10 cellular contexts compared by ENCODE assay signal in the genomic region with DNA sequence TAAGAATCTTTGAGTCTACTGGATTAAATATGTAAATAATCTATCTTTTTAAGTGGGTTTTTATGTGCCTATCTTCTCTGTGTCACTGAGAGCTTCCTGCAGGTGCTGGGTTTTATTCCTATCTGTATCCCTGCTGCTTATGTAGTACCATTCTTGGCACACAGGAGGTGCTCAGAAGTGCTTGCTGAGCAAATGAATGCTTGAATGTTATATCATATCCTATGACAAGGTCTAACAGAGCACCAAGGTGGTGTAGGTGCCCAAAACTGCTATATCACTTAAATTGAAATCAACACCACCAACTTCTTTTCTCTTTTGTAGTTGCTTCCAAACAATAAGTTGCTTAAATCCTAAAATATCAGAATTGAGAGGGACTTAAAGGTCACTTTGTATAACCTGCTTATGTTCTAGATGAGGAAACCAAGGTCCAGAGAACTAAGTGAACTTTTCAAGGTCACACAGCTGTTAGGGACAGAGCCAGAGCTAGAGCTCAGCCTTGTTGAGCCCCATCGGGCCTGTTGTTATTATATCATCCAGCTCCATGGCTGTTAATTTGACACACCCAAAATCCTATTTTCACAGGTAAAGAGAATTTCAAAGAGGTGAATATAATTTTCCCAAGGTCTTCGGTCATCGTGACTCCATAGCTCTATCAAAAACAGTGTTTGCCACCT. TPM values are rescaled to one million over a fixed set of nuclear protein-coding genes. Genes with fewer than 3 reads are reported as not detected.
DNase-seq lines count a peak whose midpoint lies in the region; ATAC-seq and TF ChIP-seq lines count a peak whose summit lies in the region.
"Had no signal": no experiment of that assay in that cellular context is flagged by ENCODE, and none has a peak within 500 bp of the region (broad histone marks: within the 10 kb centered on the region; RNA-seq: fewer than 3 reads in every experiment).

No MANE protein-coding gene starts in this region.

- H4K20me1 ChIP-seq in OCI-LY1 (ENCODE audit: insufficient read depth, low read length) = no peaks in the 10 kb centered on the region

- H3K4me3 Mint-ChIP-seq in CD8-positive, alpha-beta T cell = no peak overlapping the region
- H3K4me3 Mint-ChIP-seq: immature natural killer cell had no signal

- DNase-seq in CD8-positive, alpha-beta T cell = no peak
- DNase-seq in epithelial cell of proximal tubule (ENCODE audit: low read depth) = no peak
- DNase-seq in stimulated activated CD4-positive, alpha-beta T cell treated with anti-CD3 and anti-CD28 coated beads, Interleukin-2, amount 100 ng/mL, for 48 hours = no peak
- DNase-seq: dermis blood vessel endothelial cell, immature natural killer cell, SIG-M5 had no signal

- no peak overlapping the region for H3K27ac ChIP-seq in CD8-positive, alpha-beta T cell (ENCODE audit: low read depth, low read length)
- H3K27ac ChIP-seq in OCI-LY1 (ENCODE audit: low read depth, low read length, poor library complexity, severe bottlenecking) = no peak overlapping the region

- no peak overlapping the region for H3K4me3 ChIP-seq in CD8-positive, alpha-beta T cell (ENCODE audit: low read depth, low read length)
- H3K4me3 ChIP-seq in OCI-LY1 (ENCODE audit: low read depth, low read length, poor library complexity, severe bottlenecking) = no peak overlapping the region
- H3K4me3 ChIP-seq in epithelial cell of proximal tubule (ENCODE audit: low read depth, low read length) = no peak overlapping the region

- no peaks in the 10 kb centered on the region for H3K9me3 Mint-ChIP-seq in CD8-positive, alpha-beta T cell
- H3K9me3 Mint-ChIP-seq: immature natural killer cell had no signal

- no peaks in the 10 kb centered on the region for H3K4me1 ChIP-seq in CD8-positive, alpha-beta T cell (ENCODE audit: insufficient read depth, low read length)
- no peaks in the 10 kb centered on the region for H3K4me1 ChIP-seq in OCI-LY1 (ENCODE audit: insufficient read depth, low read length, severe bottlenecking)

- no peaks in the 10 kb centered on the region for H3K79me2 ChIP-seq in OCI-LY1 (ENCODE audit: insufficient read depth, low read length)

- no peak overlapping the region for H3K4me2 ChIP-seq in OCI-LY1 (ENCODE audit: low read length)

- intact Hi-C loops in CD8-positive, alpha-beta T cell (cut with DNase I, micrococcal nuclease) = loop anchor here in 1 of 2 experiments (2.0 kb wide), 1 partner anchor 15 kb away; no protein-coding TSS in a partner anchor

- no peak overlapping the region for H3K9ac ChIP-seq in OCI-LY1 (ENCODE audit: low read length)

- ATAC-seq in CD8-positive, alpha-beta T cell = peak; percentile 90
- no peak for ATAC-seq in HG02623 (IDR thresholded peaks at IDR 0.05; ENCODE audit: unreplicated experiment)
- no peak for ATAC-seq in HG03378 (IDR thresholded peaks at IDR 0.05; ENCODE audit: unreplicated experiment)

- H3K4me1 Mint-ChIP-seq in CD8-positive, alpha-beta T cell (ENCODE audit: low read depth) = no peaks in the 10 kb centered on the region

- no peaks in the 10 kb centered on the region for H3F3A ChIP-seq in OCI-LY1 (ENCODE audit: insufficient read depth, low read length)

- H3K9me2 ChIP-seq in OCI-LY1 (ENCODE audit: low read depth, low read length) = no peaks in the 10 kb centered on the region

- no peaks in the 10 kb centered on the region for H3K36me3 ChIP-seq in CD8-positive, alpha-beta T cell (ENCODE audit: insufficient read depth, low read length)
- H3K36me3 ChIP-seq in OCI-LY1 (ENCODE audit: insufficient read depth, low read length) = no peaks in the 10 kb centered on the region

- H3K27me3 Mint-ChIP-seq in CD8-positive, alpha-beta T cell (ENCODE audit: low read depth) = no peaks in the 10 kb centered on the region

- H3K27me3 ChIP-seq in CD8-positive, alpha-beta T cell (ENCODE audit: insufficient read depth, low read length) = no peaks in the 10 kb centered on the region
- no peaks in the 10 kb centered on the region for H3K27me3 ChIP-seq in OCI-LY1 (ENCODE audit: insufficient read depth, low read length)

- POLR2A ChIA-PET in CD8-positive, alpha-beta T cell (lab: Charles Lee) = no interaction called here

- H3K27ac Mint-ChIP-seq in CD8-positive, alpha-beta T cell = no peak overlapping the region
- H3K27ac Mint-ChIP-seq: immature natural killer cell had no signal

- no peaks in the 10 kb centered on the region for H3K9me3 ChIP-seq in CD8-positive, alpha-beta T cell (ENCODE audit: low read length)
- no peaks in the 10 kb centered on the region for H3K9me3 ChIP-seq in OCI-LY1 (ENCODE audit: low read length)

- TF ChIP-seq CTCF in CD8-positive, alpha-beta T cell (IDR thresholded peaks at IDR 0.05) = no peak
- TF ChIP-seq CTCF in GM12874 (IDR thresholded peaks at IDR 0.05; ENCODE audit: insufficient read depth, low read depth, low read length) (peak; percentile 10; the same call in 1 of the 2 replicates), OCI-LY1 (IDR thresholded peaks at IDR 0.05; ENCODE audit: low read length) (peak; percentile 6; the same call in 1 of the 2 replicates), epithelial cell of proximal tubule (conservative IDR thresholded peaks at IDR 0.05; ENCODE audit: low read depth, low read length) (peak; percentile 27)

- no peak overlapping the region for H2AFZ ChIP-seq in OCI-LY1 (ENCODE audit: low read length)

- H3K36me3 Mint-ChIP-seq in CD8-positive, alpha-beta T cell = no peaks in the 10 kb centered on the region
- H3K36me3 Mint-ChIP-seq: immature natural killer cell had no signal

- CTCF ChIA-PET in CD8-positive, alpha-beta T cell (lab: Charles Lee) = interaction anchor here (2.1 to 3.4 kb wide), 3 partner anchors 11 to 26 kb away, joined by 5 to 18 read pairs (median 13); no protein-coding TSS in a partner anchor

RNA-seq across cellular contexts. Expression of a gene that starts 46.0 kb away (rescaled TPM):
- 1,000 to 10,000 TPM; 1,161 to 1,206 TPM for total RNA-seq in CD8-positive, alpha-beta T cell
- total RNA-seq in epithelial cell of proximal tubule = 39.3 and 61.2 TPM in 2 replicates

Comparison
In these comparisons a context has a peak if more than half of its experiments do, and no peak if none do; other contexts are left out.
1. RNA of a gene that starts 46.0 kb away (total RNA-seq): 1,161 to 1,206 TPM in CD8-positive, alpha-beta T cell; 39.3 to 61.2 TPM in epithelial cell of proximal tubule; every median in the first group is over 10 times any median in the second.